In the genomic region with DNA sequence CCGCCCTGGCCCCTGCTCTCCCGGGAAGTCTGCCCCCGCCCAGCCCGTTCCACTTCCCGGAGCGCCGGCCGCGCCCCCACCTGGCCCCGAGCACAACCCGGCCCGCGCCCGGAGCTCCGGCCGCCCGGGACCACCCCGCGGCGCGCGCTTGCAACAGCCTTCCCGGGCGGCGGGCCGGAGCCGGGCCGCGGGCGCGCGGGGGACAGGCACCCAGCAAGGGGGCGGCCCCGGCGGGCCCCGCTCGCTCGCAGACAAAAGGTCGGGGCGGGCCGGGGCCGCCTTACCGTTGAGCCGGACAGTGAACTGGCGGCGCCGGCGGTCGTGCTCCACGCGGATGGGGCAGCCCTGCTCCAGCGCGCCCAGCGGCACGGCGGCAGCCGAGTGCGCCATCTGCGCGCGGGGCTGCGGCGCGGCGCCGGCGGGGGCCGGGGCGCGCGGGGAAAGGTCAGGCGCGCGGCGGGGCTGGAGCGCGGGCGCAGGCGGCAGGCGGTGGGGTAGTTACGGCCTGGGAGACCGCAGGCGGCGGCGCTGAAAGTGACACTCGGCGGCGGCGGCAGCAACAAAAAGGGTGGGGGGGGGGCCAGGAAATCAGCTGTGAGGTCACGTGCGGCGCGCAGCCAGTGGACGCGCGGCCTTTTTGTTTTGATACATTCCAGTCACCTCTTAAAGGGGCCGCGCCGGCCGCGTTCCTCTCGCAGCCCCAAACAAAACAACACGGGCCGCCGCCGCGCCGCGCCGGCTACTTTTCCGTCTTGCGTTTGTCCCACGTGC, we compare ENCODE assay signal across 8 cellular contexts. TPM values are rescaled to one million over a fixed set of nuclear protein-coding genes. Genes with fewer than 3 reads are reported as not detected.
DNase-seq lines count a peak whose midpoint lies in the region; ATAC-seq, FAIRE-seq and TF ChIP-seq lines count a peak whose summit lies in the region.

Gene NATD1, minus strand, starts transcription at position 536 of the 771 bp plus-strand sequence. Its CDS starts 146 bp downstream, at position 390.

- H3K27me3 ChIP-seq in OCI-LY3 (ENCODE audit: low read depth, low read length) = no peaks in the 10 kb centered on the region

- no peak for FAIRE-seq in GM19239 (lab: Jason Lieb, UNC)

- ATAC-seq in HG03439 (IDR thresholded peaks at IDR 0.05; ENCODE audit: unreplicated experiment) = peak; percentile 76

- no peak within 1 kb of the TSS for H3K9ac ChIP-seq in OCI-LY3 (ENCODE audit: low read length)

- TF ChIP-seq CTCF in OCI-LY3 (IDR thresholded peaks at IDR 0.05; ENCODE audit: low read depth, low read length) = no peak
- no peak for TF ChIP-seq CTCF in epithelial cell of proximal tubule (conservative IDR thresholded peaks at IDR 0.05; ENCODE audit: low read depth, low read length)

- H4K20me1 ChIP-seq in OCI-LY3 (ENCODE audit: insufficient read depth, low read length) = no peaks in the 10 kb centered on the region

- H3K4me1 ChIP-seq in OCI-LY3 (ENCODE audit: low read length) = no peaks in the 10 kb centered on the region

- peak; percentile 69 to 71 for DNase-seq in AML-193 (lab: John Stamatoyannopoulos, UW)
- DNase-seq in GM19239 (ENCODE audit: insufficient read length, low spot score) = peak; percentile 95
- DNase-seq in activated T-cell treated with anti-CD3 and anti-CD28 coated beads for 24 hours (ENCODE audit: low read depth) = peak; percentile 63
- DNase-seq in epithelial cell of proximal tubule (ENCODE audit: low read depth) = peak; percentile 25
- DNase-seq in mucosa of gallbladder (ENCODE audit: low spot score) = peak; percentile 89
- peak; percentile 52 to 60 for DNase-seq in stimulated activated CD8-positive, alpha-beta memory T cell treated with anti-CD3 and anti-CD28 coated beads, Interleukin-4, amount 100 ng/mL, for 1 hour (ENCODE audit: low read depth in 2 of 2, low spot score in 1 of 2)

- peak within 1 kb of the TSS; percentile 84 for H3K4me2 ChIP-seq in OCI-LY3 (ENCODE audit: low read length)

- H3K4me3 ChIP-seq in OCI-LY3 (ENCODE audit: low read length) (peak within 1 kb of the TSS; percentile 81), epithelial cell of proximal tubule (ENCODE audit: low read depth, low read length) (peak within 1 kb of the TSS; percentile 72)

- H3K9me3 ChIP-seq in OCI-LY3 (ENCODE audit: insufficient read depth, low read length) = no peaks in the 10 kb centered on the region

- no peaks in the 10 kb centered on the region for H3K79me2 ChIP-seq in OCI-LY3 (ENCODE audit: low read length)

- H3K36me3 ChIP-seq in OCI-LY3 (replicated peaks; ENCODE audit: low read depth, low read length) = no peaks in the 10 kb centered on the region

- peak within 1 kb of the TSS; percentile 60; the same call in 1 of the 2 replicates for H2AFZ ChIP-seq in OCI-LY3 (ENCODE audit: low read depth, low read length)

- H3K27ac ChIP-seq in OCI-LY3 (ENCODE audit: low read length) = no peak within 1 kb of the TSS

RNA-seq across cellular contexts. Expression of gene NATD1, which starts in this region (rescaled TPM):
- total RNA-seq in epithelial cell of proximal tubule = 2.1 and 6.4 TPM in 2 replicates
- total RNA-seq in mucosa of gallbladder = 20.6 TPM

Comparison
In these comparisons a context has a peak if more than half of its experiments do, and no peak if none do; other contexts are left out.
1. DNase-seq: peak in every context shown above with its lines; median percentile 95 in GM19239; 89 in mucosa of gallbladder; 70 in AML-193; 63 in activated T-cell treated with anti-CD3 and anti-CD28 coated beads for 24 hours; 56 in stimulated activated CD8-positive, alpha-beta memory T cell treated with anti-CD3 and anti-CD28 coated beads, Interleukin-4, amount 100 ng/mL, for 1 hour; 25 in epithelial cell of proximal tubule.